28 cellular contexts compared by ENCODE assay signal in the genomic region with DNA sequence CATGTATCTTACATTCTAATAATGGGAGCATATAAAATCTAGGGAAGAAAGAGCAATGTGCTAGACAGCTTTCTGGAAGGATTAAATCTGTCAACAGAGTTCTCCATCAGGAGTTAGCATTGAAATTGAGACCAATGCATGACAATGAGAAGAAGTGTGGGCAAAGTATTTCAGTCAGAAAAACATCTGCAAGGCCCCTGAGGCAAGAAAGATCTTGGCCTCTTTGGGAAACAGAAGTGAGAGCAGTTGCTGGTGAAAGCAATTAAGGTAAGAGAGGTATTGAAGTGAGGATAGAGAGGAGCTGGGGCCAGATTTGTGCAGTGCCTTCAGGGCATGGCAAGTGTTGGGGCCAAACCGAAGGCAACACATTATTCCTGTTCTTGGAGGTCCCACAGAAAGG.
"Had no signal": no experiment of that assay in that cellular context is flagged by ENCODE, and none has a peak within 500 bp of the region (broad histone marks: within the 10 kb centered on the region; RNA-seq: fewer than 3 reads in every experiment).

No MANE protein-coding gene starts in this region.

- H3K27ac Mint-ChIP-seq: immature natural killer cell; natural killer cell; nephron progenitor cell; neural progenitor cell; stimulated activated naive B cell treated with anti-CD40 and anti-IgM and Interleukin-4, amounts not matched to agents 10 μg/mL and 1 μg/mL and 100 μg/mL, for 72 hours had no signal

- H3K36me3 ChIP-seq: left lung, lower lobe of right lung, neural progenitor cell, neutrophil, right atrium auricular region, right lobe of liver, stomach, thyroid gland, transverse colon, upper lobe of left lung, vagina had no signal

- H3K27me3 ChIP-seq: left lung, neural progenitor cell, neutrophil, right atrium auricular region, right lobe of liver, stomach, testis, thyroid gland, transverse colon, upper lobe of left lung, vagina had no signal

- H3K4me1 ChIP-seq: left lung, lower lobe of right lung, neural progenitor cell, parathyroid adenoma, psoas muscle, right atrium auricular region, right lobe of liver, stomach, testis, transverse colon, vagina had no signal

- H3K79me2 ChIP-seq: parathyroid adenoma had no signal

- H3K4me1 Mint-ChIP-seq: immature natural killer cell; natural killer cell; neural progenitor cell; stimulated activated naive B cell treated with anti-CD40 and anti-IgM and Interleukin-4, amounts not matched to agents 10 μg/mL and 1 μg/mL and 100 μg/mL, for 72 hours had no signal

- H3K9me3 ChIP-seq: lower lobe of right lung, neutrophil, psoas muscle, right atrium auricular region, right lobe of liver, stomach, testis, thyroid gland, transverse colon, upper lobe of left lung, vagina had no signal

- DNase-seq: hippocampal formation; immature natural killer cell; kidney; left colon; left lung; lower lobe of right lung; mammary epithelial cell; mesenchymal stem cell; natural killer cell; nephron progenitor cell; occipital lobe; psoas muscle; right lobe of liver; stimulated activated CD4-positive, alpha-beta T cell treated with anti-CD3 and anti-CD28 coated beads, Interleukin-1b, Interleukin-23, amount 100 ng/mL, for 48 hours; stimulated activated CD4-positive, alpha-beta T cell treated with anti-CD3 and anti-CD28 coated beads, Interleukin-2, amount 100 ng/mL, for 48 hours; stimulated activated naive B cell treated with anti-CD40 and anti-IgM and Interleukin-4, amounts not matched to agents 10 μg/mL and 1 μg/mL and 100 μg/mL, for 72 hours; stimulated activated naive CD8-positive, alpha-beta T cell treated with anti-CD3 and anti-CD28 coated beads, Interleukin-15, Interleukin-2, amounts not matched to agents 100 U/mL and 50 U/mL, for 24 hours; stomach; testis; thyroid gland; transverse colon; upper lobe of left lung had no signal

- H3K4me3 Mint-ChIP-seq: immature natural killer cell; natural killer cell; nephron progenitor cell; neural progenitor cell; stimulated activated naive B cell treated with anti-CD40 and anti-IgM and Interleukin-4, amounts not matched to agents 10 μg/mL and 1 μg/mL and 100 μg/mL, for 72 hours had no signal

- FAIRE-seq: kidney had no signal

- H3K27me3 Mint-ChIP-seq: stimulated activated naive B cell treated with anti-CD40 and anti-IgM and Interleukin-4, amounts not matched to agents 10 μg/mL and 1 μg/mL and 100 μg/mL, for 72 hours had no signal

- H3K9ac ChIP-seq: neural progenitor cell, parathyroid adenoma had no signal

- H3K4me2 ChIP-seq: neural progenitor cell, smooth muscle cell had no signal

- H3K4me3 ChIP-seq: left lung, lower lobe of right lung, neural progenitor cell, psoas muscle, right atrium auricular region, right lobe of liver, smooth muscle cell, stomach, testis, thyroid gland, transverse colon, upper lobe of left lung, vagina had no signal

- H3K36me3 Mint-ChIP-seq: natural killer cell; stimulated activated naive B cell treated with anti-CD40 and anti-IgM and Interleukin-4, amounts not matched to agents 10 μg/mL and 1 μg/mL and 100 μg/mL, for 72 hours had no signal

- ATAC-seq: left colon; left lung; lower lobe of right lung; natural killer cell; psoas muscle; right lobe of liver; stimulated activated naive B cell treated with anti-CD40 and anti-IgM and Interleukin-4, amounts not matched to agents 10 μg/mL and 1 μg/mL and 100 μg/mL, for 72 hours; stimulated activated naive CD8-positive, alpha-beta T cell treated with anti-CD3 and anti-CD28 coated beads, Interleukin-15, Interleukin-2, amounts not matched to agents 100 U/mL and 50 U/mL, for 24 hours had no signal

- H2AFZ ChIP-seq: neural progenitor cell, parathyroid adenoma had no signal

- H3K27ac ChIP-seq: left lung, lower lobe of right lung, neural progenitor cell, neutrophil, parathyroid adenoma, psoas muscle, right atrium auricular region, right lobe of liver, stomach, testis, thyroid gland, transverse colon, upper lobe of left lung, vagina had no signal
